ENCODE assay signal across 23 cellular contexts in the genomic region with DNA sequence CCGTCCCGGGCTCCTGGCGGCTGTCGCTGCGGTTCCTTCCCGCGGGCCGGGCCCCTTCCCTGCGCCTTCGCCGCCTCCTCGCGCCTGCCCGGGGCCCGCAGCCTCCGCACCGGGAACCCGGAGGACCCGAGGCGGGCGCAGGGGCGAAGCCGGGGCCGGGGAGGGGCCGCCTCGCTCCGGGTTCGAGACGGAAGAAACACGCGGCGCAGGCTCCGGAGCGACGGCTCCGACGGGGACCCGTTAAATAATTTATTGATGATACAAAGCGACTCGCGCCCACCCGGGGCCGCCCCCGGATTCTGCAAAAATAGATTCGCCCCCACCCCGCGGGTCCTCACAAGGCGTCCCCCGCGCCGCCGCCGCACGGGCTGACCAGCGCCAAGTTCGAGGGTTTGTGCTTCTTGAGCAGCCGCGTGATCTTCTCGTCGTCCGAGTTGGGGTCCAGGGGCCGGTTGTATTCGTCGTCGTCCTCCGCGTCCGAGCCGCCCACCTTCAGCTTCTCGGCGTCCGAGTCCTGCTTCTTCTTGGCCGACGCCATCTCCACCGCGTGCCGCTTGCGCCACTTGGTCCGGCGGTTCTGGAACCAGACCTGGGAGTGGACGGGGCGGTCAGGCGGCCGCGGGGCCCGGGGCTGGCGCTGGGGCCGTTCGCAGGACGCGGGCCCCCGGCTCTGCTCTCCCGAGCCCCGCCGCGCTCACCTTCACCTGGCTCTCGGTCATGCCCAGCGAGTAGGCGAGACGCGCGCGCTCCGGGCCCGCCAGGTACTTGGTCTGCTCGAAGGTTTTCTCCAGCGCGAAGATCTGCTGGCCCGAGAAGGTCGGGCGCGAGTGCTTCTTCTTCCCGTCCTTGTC. TPM values are rescaled to one million over a fixed set of nuclear protein-coding genes. Genes with fewer than 3 reads are reported as not detected.
A peak's percentile ranks its signal among the peaks of the same experiment; 100 is the strongest.
DNase-seq lines count a peak whose midpoint lies in the region; ATAC-seq and TF ChIP-seq lines count a peak whose summit lies in the region.
"Had no signal": no experiment of that assay in that cellular context is flagged by ENCODE, and none has a peak within 500 bp of the region (broad histone marks: within the 10 kb centered on the region; RNA-seq: fewer than 3 reads in every experiment).

No MANE protein-coding gene starts in this region.

- no peak overlapping the region for H2BK20ac ChIP-seq in H9 (ENCODE audit: low read depth, low read length, poor library complexity, severe bottlenecking)

- H3K9me3 Mint-ChIP-seq in H9: no peaks in the 10 kb centered on the region
- H3K9me3 Mint-ChIP-seq: activated CD4-positive, alpha-beta T cell treated with anti-CD3 and anti-CD28 coated beads, Interleukin-2, amount 10 ng/mL, durations not matched to agents 7 days and 5 days; T-cell had no signal

- WGBS in H9 (ENCODE audit: extremely low coverage, insufficient read length, low lambda C conversion rate): no CpG with 5 or more reads among the region's 113 CpGs

- peak; percentile 60 for DNase-seq in H9
- peak; percentile 37 for DNase-seq in astrocyte of the hippocampus (ENCODE audit: low read depth, low spot score)
- DNase-seq in kidney epithelial cell (ENCODE audit: low read depth): no peak
- DNase-seq in substantia nigra (lab: John Stamatoyannopoulos, UW): no peak
- no peak for DNase-seq in left lung
- DNase-seq in left lobe of liver (ENCODE audit: low spot score): no peak
- DNase-seq: activated CD4-positive, alpha-beta T cell treated with anti-CD3 and anti-CD28 coated beads, Interleukin-2, amount 10 ng/mL, durations not matched to agents 7 days and 5 days; activated CD8-positive, alpha-beta memory T cell treated with anti-CD3 and anti-CD28 coated beads, Interleukin-2, amount 50 U/mL, for 48 hours; activated effector memory CD4-positive, alpha-beta T cell treated with anti-CD3 and anti-CD28 coated beads, Interleukin-2, amount 50 U/mL, for 16 hours; caudate nucleus; DMS79 treated with DMSO at 0.1 percent for 48 hours; effector CD4-positive, alpha-beta T cell; GOT3; NCI-H1694 treated with DMSO at 0.1 percent for 48 hours; occipital lobe; PC-9; right lobe of liver; T-cell; tibial artery had no signal

- H3K23me2 ChIP-seq in H9 (ENCODE audit: insufficient read length, low read depth, low read length, poor library complexity, severe bottlenecking): peaks cover 7% of the 10 kb centered on the region

- H2AK5ac ChIP-seq in H9 (ENCODE audit: insufficient read length, low read length): no peak overlapping the region

- H3K4me3 Mint-ChIP-seq in H9: peak overlapping the region in 1 of 2 experiments; percentile 66; a peak in 4 of 5 replicates
- H3K4me3 Mint-ChIP-seq: activated CD4-positive, alpha-beta T cell treated with anti-CD3 and anti-CD28 coated beads, Interleukin-2, amount 10 ng/mL, durations not matched to agents 7 days and 5 days had no signal

- no peak overlapping the region for H4K8ac ChIP-seq in H9 (replicated peaks; ENCODE audit: insufficient read length, low read depth, low read length)

- H3K4me1 ChIP-seq in H9 (ENCODE audit: insufficient read depth, low read length) (0 out of 2 replicates have a peak, but pooled peaks cover 3% of the 10 kb centered on the region), left lung (peaks cover 11 to 34% of the 10 kb centered on the region in 2 donors)

- H3K18ac ChIP-seq in H9 (ENCODE audit: insufficient read length, low read depth, low read length): no peak overlapping the region

- H4K20me1 ChIP-seq in H9 (ENCODE audit: control insufficient read depth, insufficient read depth, insufficient read length): no peaks in the 10 kb centered on the region

- peaks cover 70% of the 10 kb centered on the region for H3K27me3 ChIP-seq in H9 (ENCODE audit: insufficient read depth, low read length)
- H3K27me3 ChIP-seq in kidney epithelial cell (ENCODE audit: control insufficient read depth, insufficient read depth, low read length): peaks cover 60% of the 10 kb centered on the region
- H3K27me3 ChIP-seq in left lung: peaks cover 64 to 72% of the 10 kb centered on the region in 2 donors

- no peak overlapping the region for H2BK12ac ChIP-seq in H9 (ENCODE audit: insufficient read length, low read depth, low read length)

- no peak overlapping the region for H4K5ac ChIP-seq in H9 (ENCODE audit: insufficient read length, low read depth, low read length)

- H3K4me3 ChIP-seq in kidney epithelial cell (ENCODE audit: low read depth, low read length): peak overlapping the region; percentile 6
- H3K4me3 ChIP-seq in left lung: no peak overlapping the region
- H3K4me3 ChIP-seq: PC-9, right lobe of liver had no signal

- H3K36me3 Mint-ChIP-seq in H9 (ENCODE audit: insufficient read depth in 1 of 3, low read depth in 3 of 3): peaks cover 0 to 3% (median 0%) of the 10 kb centered on the region in 3 experiments; a peak in 4 of 7 replicates

- H2AFZ ChIP-seq in H9 (ENCODE audit: low read length): no peak overlapping the region
- H2AFZ ChIP-seq: PC-9 had no signal

- no peak overlapping the region for H3K9ac ChIP-seq in H9 (ENCODE audit: extremely low read depth, insufficient read length, low read length)
- H3K9ac ChIP-seq: KMS-11 had no signal

- ATAC-seq in GM21515 (IDR thresholded peaks at IDR 0.05; ENCODE audit: unreplicated experiment): no peak
- no peak for ATAC-seq in left lung
- no peak for ATAC-seq in left lobe of liver

- no peak overlapping the region for H3K4me2 ChIP-seq in H9 (ENCODE audit: insufficient read depth, insufficient read length, low read length)
- H3K4me2 ChIP-seq: KMS-11, PC-9 had no signal

- intact Hi-C loops in left lung (cut with DNase I): no loop called here

- H4K91ac ChIP-seq in H9 (ENCODE audit: insufficient read length, low read depth, low read length): no peak overlapping the region

- H3K27ac ChIP-seq in H9 (ENCODE audit: insufficient read length, low read depth, low read length): no peak overlapping the region
- peak overlapping the region; percentile 75 for H3K27ac ChIP-seq in substantia nigra (ENCODE audit: low read depth, low read length, poor library complexity, severe bottlenecking)
- no peak overlapping the region for H3K27ac ChIP-seq in left lung
- H3K27ac ChIP-seq: KMS-11, PC-9, right lobe of liver, tibial artery had no signal

- no peaks in the 10 kb centered on the region for H3K36me3 ChIP-seq in kidney epithelial cell (ENCODE audit: control insufficient read depth, insufficient read depth, low read length)
- peaks cover 0 to 42% of the 10 kb centered on the region in 2 donors for H3K36me3 ChIP-seq in left lung

- H3T11ph ChIP-seq in H9 (ENCODE audit: low read length): no peak overlapping the region

- no peak overlapping the region for H2BK120ac ChIP-seq in H9 (ENCODE audit: low read depth, low read length, poor library complexity, severe bottlenecking)

- H3K27ac Mint-ChIP-seq in H9: no peak overlapping the region
- H3K27ac Mint-ChIP-seq: T-cell had no signal

- H3K9me3 ChIP-seq in H9 (ENCODE audit: control insufficient read depth, low read depth, low read length): no peaks in the 10 kb centered on the region
- no peaks in the 10 kb centered on the region for H3K9me3 ChIP-seq in left lung
- H3K9me3 ChIP-seq: right lobe of liver had no signal

- no peaks in the 10 kb centered on the region for H3K79me1 ChIP-seq in H9 (ENCODE audit: insufficient read depth, low read depth, low read length, poor library complexity, severe bottlenecking)

- H3K4ac ChIP-seq in H9 (ENCODE audit: low read depth, low read length): no peak overlapping the region

- no peak overlapping the region for H3K56ac ChIP-seq in H9 (ENCODE audit: insufficient read length, low read depth, low read length)

- TF ChIP-seq CTCF in H9 (conservative IDR thresholded peaks at IDR 0.05) (no peak), kidney epithelial cell (IDR thresholded peaks at IDR 0.05; ENCODE audit: insufficient read depth, low read length, poor library complexity, severe bottlenecking) (no peak), left lung (IDR thresholded peaks at IDR 0.05) (no peak)

- H3K27me3 Mint-ChIP-seq in H9 (ENCODE audit: low read depth): peaks cover 83% of the 10 kb centered on the region

- H3K14ac ChIP-seq in H9 (ENCODE audit: insufficient read depth, low read length): no peak overlapping the region

- H2BK5ac ChIP-seq in H9 (ENCODE audit: insufficient read length, low read length): no peak overlapping the region

- H3K23ac ChIP-seq in H9 (ENCODE audit: insufficient read length, low read depth, low read length): no peak overlapping the region

- H3K4me1 Mint-ChIP-seq in H9: peaks cover 14 to 18% of the 10 kb centered on the region in 2 experiments
- H3K4me1 Mint-ChIP-seq: activated CD4-positive, alpha-beta T cell treated with anti-CD3 and anti-CD28 coated beads, Interleukin-2, amount 10 ng/mL, durations not matched to agents 7 days and 5 days had no signal

- H2BK15ac ChIP-seq in H9 (ENCODE audit: low read depth, low read length): no peak overlapping the region

- no peaks in the 10 kb centered on the region for H3K79me2 ChIP-seq in H9 (ENCODE audit: insufficient read depth, low read length)

RNA-seq across cellular contexts. Expression of gene NKX6-2, which starts 1.1 kb away (rescaled TPM):
- total RNA-seq in H9 (2021) (0.13 TPM in 2 replicates), kidney epithelial cell (2.6 TPM in 1 of 2 replicates, not detected in the other), left lung (not detected), left lobe of liver (not detected)
- total RNA-seq: activated CD4-positive, alpha-beta T cell treated with anti-CD3 and anti-CD28 coated beads, Interleukin-2, amount 10 ng/mL, durations not matched to agents 7 days and 5 days; glomerular endothelial cell; lower leg skin; occipital lobe; PC-9; right lobe of liver; T-cell had no signal

Comparison
In these comparisons a context has a peak if more than half of its experiments do, and no peak if none do; other contexts are left out.
1. DNase-seq: peak in H9 (single experiment) and astrocyte of the hippocampus (single experiment); none in kidney epithelial cell (single experiment), substantia nigra (0 of 49), left lung (0 of 2) and left lobe of liver (single experiment).